Comparison of ENCODE assay signal across 1 cellular context in genomic region chr17:78316867-78317816, GRCh38.
A peak's percentile ranks its signal among the peaks of the same experiment; 100 is the strongest.
TF ChIP-seq lines count a peak whose summit lies in the region.

No MANE protein-coding gene starts in this region.

TF ChIP-seq in H1, 55 proteins besides CTCF, POLR2A, EP300 and RAD21 (continued from another document):
- TF ChIP-seq SIX5 (IDR thresholded peaks at IDR 0.05; ENCODE audit: low read depth, low read length) (no peak), KDM4A (IDR thresholded peaks at IDR 0.05; ENCODE audit: low read depth, low read length, severe bottlenecking) (no peak), KDM1A (IDR thresholded peaks at IDR 0.05; ENCODE audit: borderline replicate concordance, low read length) (peak; percentile 16; the same call in 1 of the 2 replicates), EGR1 (IDR thresholded peaks at IDR 0.05; ENCODE audit: borderline replicate concordance, low read depth, low read length) (no peak), ASH2L (IDR thresholded peaks at IDR 0.05; ENCODE audit: low read length) (no peak), GABPA (IDR thresholded peaks at IDR 0.05; ENCODE audit: borderline replicate concordance, insufficient read depth, low read length) (no peak), JUN (IDR thresholded peaks at IDR 0.05; ENCODE audit: low read depth, low read length) (no peak), ZNF274 (IDR thresholded peaks at IDR 0.05; ENCODE audit: borderline replicate concordance, extremely low read depth, low read length) (no peak), BCL11A (IDR thresholded peaks at IDR 0.05; ENCODE audit: low read depth in 2 of 2, low read length in 2 of 2) (no peak), CREB1 (IDR thresholded peaks at IDR 0.05) (no peak), USF2 (IDR thresholded peaks at IDR 0.05; ENCODE audit: low read length) (peak; percentile 72), RNF2 (IDR thresholded peaks at IDR 0.05; ENCODE audit: borderline replicate concordance, low read depth, low read length, missing control alignments, poor library complexity, severe bottlenecking) (no peak), TCF12 (IDR thresholded peaks at IDR 0.05; ENCODE audit: low read depth, low read length) (no peak)
